21 cellular contexts compared by ENCODE assay signal in genomic region chr1:1343811-1344421, GRCh38. TPM values are rescaled to one million over a fixed set of nuclear protein-coding genes. Genes with fewer than 3 reads are reported as not detected.
DNase-seq lines count a peak whose midpoint lies in the region; ATAC-seq, FAIRE-seq and TF ChIP-seq lines count a peak whose summit lies in the region.
"Had no signal": no experiment of that assay in that cellular context is flagged by ENCODE, and none has a peak within 500 bp of the region (broad histone marks: within the 10 kb centered on the region; RNA-seq: fewer than 3 reads in every experiment).

No MANE protein-coding gene starts in this region.

- intact Hi-C loops in right lobe of liver (cut with DNase I) (no loop called here), stomach (cut with DNase I; ENCODE audit: low total_unique reads) (no loop called here), OCI-LY7 (cut with micrococcal nuclease; ENCODE audit: unreplicated experiment) (no loop called here)

- no peak for FAIRE-seq in astrocyte (lab: Jason Lieb, UNC)

- no peaks in the 10 kb centered on the region for H3K27me3 ChIP-seq in astrocyte (ENCODE audit: insufficient read depth, low read length)
- no peaks in the 10 kb centered on the region for H3K27me3 ChIP-seq in right lobe of liver
- no peaks in the 10 kb centered on the region for H3K27me3 ChIP-seq in stomach
- H3K27me3 ChIP-seq: body of pancreas, gastroesophageal sphincter, thyroid gland had no signal

- no TSS peak for BruUV-seq in OCI-LY7 (replicated peaks; lab: Mats Ljungman, UMichigan)

- H4K20me1 ChIP-seq in astrocyte (ENCODE audit: insufficient read depth, low read length) (peaks cover 81% of the 10 kb centered on the region), OCI-LY7 (ENCODE audit: insufficient read depth, low read length) (no peaks in the 10 kb centered on the region; the same call in 1 of the 2 replicates)

- CTCF ChIA-PET in OCI-LY7 (lab: Charles Lee; ENCODE audit: unreplicated experiment): no interaction called here

- no CpG with 5 or more reads among the region's 24 CpGs for WGBS in right lobe of liver (ENCODE audit: insufficient coverage, low coverage, low lambda C conversion rate, missing lambda C conversion rate)
- 52 to 78% (median 59%) methylated on average over 8 to 24 of the region's 24 CpGs for WGBS in stomach, 5 donors

- peaks cover 8% of the 10 kb centered on the region for H3K36me3 ChIP-seq in astrocyte (ENCODE audit: insufficient read depth, low read length)
- H3K36me3 ChIP-seq in right lobe of liver: peaks cover 0 to 9% (median under 1%) of the 10 kb centered on the region in 4 donors
- H3K36me3 ChIP-seq in stomach: peaks cover 23 to 37% (median 35%) of the 10 kb centered on the region in 4 donors
- H3K36me3 ChIP-seq in OCI-LY7 (ENCODE audit: insufficient read depth, low read length): peaks cover 10% of the 10 kb centered on the region

- H3K4me1 Mint-ChIP-seq in HFFc6 (ENCODE audit: low read depth) (peaks cover 29% of the 10 kb centered on the region), astrocyte (ENCODE audit: low read depth, unreplicated experiment) (peaks cover 12% of the 10 kb centered on the region)

- TF ChIP-seq CTCF in HFFc6 (IDR thresholded peaks at IDR 0.05): no peak
- TF ChIP-seq CTCF in astrocyte (IDR thresholded peaks at IDR 0.05; ENCODE audit: insufficient read depth, low read depth, low read length): no peak
- no peak for TF ChIP-seq CTCF in right lobe of liver (IDR thresholded peaks at IDR 0.05)
- no peak for TF ChIP-seq CTCF in stomach (IDR thresholded peaks at IDR 0.05)
- no peak for TF ChIP-seq CTCF in OCI-LY7 (conservative IDR thresholded peaks at IDR 0.05; ENCODE audit: low read length)

- peaks cover 79% of the 10 kb centered on the region for H3K79me2 ChIP-seq in astrocyte (ENCODE audit: insufficient read depth, low read length)
- H3K79me2 ChIP-seq in OCI-LY7 (ENCODE audit: insufficient read depth, low read depth, low read length): no peaks in the 10 kb centered on the region

- H3K9me3 Mint-ChIP-seq in HFFc6 (no peaks in the 10 kb centered on the region), astrocyte (ENCODE audit: unreplicated experiment) (no peaks in the 10 kb centered on the region)
- H3K9me3 Mint-ChIP-seq: neural crest cell; T-helper 2 cell treated with Interferon-gamma antibody and Interleukin-4, amounts not matched to agents 5 μg/mL and 100 μg/mL, for 36 hours had no signal

- no peaks in the 10 kb centered on the region for H3K9me3 ChIP-seq in astrocyte (ENCODE audit: insufficient read depth, low read depth, low read length)
- no peaks in the 10 kb centered on the region for H3K9me3 ChIP-seq in right lobe of liver
- H3K9me3 ChIP-seq in stomach: no peaks in the 10 kb centered on the region
- H3K9me3 ChIP-seq in OCI-LY7 (ENCODE audit: low read length): no peaks in the 10 kb centered on the region
- H3K9me3 ChIP-seq: body of pancreas, gastroesophageal sphincter, thyroid gland had no signal

- POLR2A ChIA-PET in OCI-LY7 (lab: Charles Lee): interaction anchor here (0.6 kb wide), 1 partner anchor 245 kb away, joined by 3 read pairs; no protein-coding TSS in a partner anchor

- no peak overlapping the region for H3K9ac ChIP-seq in astrocyte (ENCODE audit: low read length)

- no peaks in the 10 kb centered on the region for H3K9me2 ChIP-seq in OCI-LY7 (ENCODE audit: insufficient read depth, low read length)

- H2AFZ ChIP-seq in astrocyte (ENCODE audit: low read depth, low read length) (no peak overlapping the region), OCI-LY7 (ENCODE audit: low read length) (no peak overlapping the region)

- H3K4me2 ChIP-seq in astrocyte (ENCODE audit: low read length): no peak overlapping the region
- no peak overlapping the region for H3K4me2 ChIP-seq in OCI-LY7 (ENCODE audit: low read length)

- H3K4me3 ChIP-seq in astrocyte (ENCODE audit: insufficient read depth, low read depth, low read length) (no peak overlapping the region), right lobe of liver (peak overlapping the region in 2 of 3 donors; percentile 2 to 20), stomach (peak overlapping the region in 1 of 4 donors; percentile 72), OCI-LY7 (ENCODE audit: low read depth, low read length, poor library complexity, severe bottlenecking) (no peak overlapping the region)
- H3K4me3 ChIP-seq: body of pancreas, gastroesophageal sphincter, thyroid gland had no signal

- H3K27me3 Mint-ChIP-seq in HFFc6 (ENCODE audit: insufficient read depth) (peaks cover 7% of the 10 kb centered on the region), astrocyte (ENCODE audit: low read depth, unreplicated experiment) (no peaks in the 10 kb centered on the region)
- H3K27me3 Mint-ChIP-seq: activated naive CD8-positive, alpha-beta T cell treated with anti-CD3 and anti-CD28 coated beads for 36 hours had no signal

- H3K4me3 Mint-ChIP-seq in HFFc6 (no peak overlapping the region), astrocyte (ENCODE audit: unreplicated experiment) (no peak overlapping the region)
- H3K4me3 Mint-ChIP-seq: activated naive CD8-positive, alpha-beta T cell treated with anti-CD3 and anti-CD28 coated beads for 36 hours; activated T-cell treated with anti-CD3 and anti-CD28 coated beads, Interleukin-2, amount 50 U/mL, for 72 hours; T-helper 2 cell treated with Interferon-gamma antibody and Interleukin-4, amounts not matched to agents 5 μg/mL and 100 μg/mL, for 36 hours had no signal

- TF ChIP-seq EP300 in stomach (IDR thresholded peaks at IDR 0.05): no peak

- peak overlapping the region; percentile 19 for H3K27ac ChIP-seq in astrocyte (ENCODE audit: low read depth, low read length)
- peak overlapping the region in 2 of 3 donors; percentile 49 to 52 for H3K27ac ChIP-seq in right lobe of liver
- peak overlapping the region; percentile 71 to 92 (median 83) for H3K27ac ChIP-seq in stomach
- H3K27ac ChIP-seq in OCI-LY7 (ENCODE audit: low read depth, low read length, poor library complexity, severe bottlenecking): no peak overlapping the region
- H3K27ac ChIP-seq: body of pancreas, thyroid gland had no signal

- H3K4me1 ChIP-seq in astrocyte (ENCODE audit: insufficient read depth, low read length) (peaks cover 46% of the 10 kb centered on the region), right lobe of liver (peaks cover 0 to 47% (median 25%) of the 10 kb centered on the region in 4 donors), stomach (peaks cover 44 to 61% (median 57%) of the 10 kb centered on the region in 4 donors), OCI-LY7 (ENCODE audit: insufficient read depth, low read length, poor library complexity, severe bottlenecking) (peaks cover 10% of the 10 kb centered on the region)

- ATAC-seq in right lobe of liver (peak; percentile 52 to 75 (median 61)), GM21423 (IDR thresholded peaks at IDR 0.05; ENCODE audit: unreplicated experiment) (no peak)
- ATAC-seq: body of pancreas, gastroesophageal sphincter had no signal

- no peak for DNase-seq in HFFc6
- DNase-seq in astrocyte (ENCODE audit: low read depth): no peak
- DNase-seq in right lobe of liver: peak; percentile 68 to 91 (median 91)
- DNase-seq in stomach: peak; percentile 82
- no peak for DNase-seq in activated CD4-positive, alpha-beta T cell treated with anti-CD3 and anti-CD28 coated beads, Interleukin-2, amount 50 U/mL, for 4 hours
- no peak for DNase-seq in OCI-LY7 (ENCODE audit: low spot score)
- DNase-seq in activated naive CD4-positive, alpha-beta T cell treated with anti-CD3 and anti-CD28 coated beads, Interleukin-2, amount 50 U/mL, for 16 hours: no peak
- DNase-seq: activated CD8-positive, alpha-beta memory T cell treated with anti-CD3 and anti-CD28 coated beads for 24 hours; cortex of kidney; left cardiac atrium; NCI-H1417; NCI-H524 had no signal

- no peak for TF ChIP-seq POLR2A in right lobe of liver (IDR thresholded peaks at IDR 0.05)
- no peak for TF ChIP-seq POLR2A in stomach (IDR thresholded peaks at IDR 0.05)

- H3K36me3 Mint-ChIP-seq in HFFc6 (ENCODE audit: low read depth): peaks cover 11% of the 10 kb centered on the region
- no peaks in the 10 kb centered on the region for H3K36me3 Mint-ChIP-seq in astrocyte (ENCODE audit: low read depth, unreplicated experiment)

- peak overlapping the region; percentile 61 for H3K27ac Mint-ChIP-seq in HFFc6
- H3K27ac Mint-ChIP-seq in astrocyte (ENCODE audit: unreplicated experiment): no peak overlapping the region
- H3K27ac Mint-ChIP-seq: activated naive CD8-positive, alpha-beta T cell treated with anti-CD3 and anti-CD28 coated beads for 36 hours; activated T-cell treated with anti-CD3 and anti-CD28 coated beads, Interleukin-2, amount 50 U/mL, for 72 hours; T-helper 2 cell treated with Interferon-gamma antibody and Interleukin-4, amounts not matched to agents 5 μg/mL and 100 μg/mL, for 36 hours had no signal

RNA-seq across cellular contexts. Expression of gene DVL1, which starts 5.3 kb away (rescaled TPM):
- 10 to 100 TPM; 73.8 to 96.6 (median 74.5) TPM for total RNA-seq in HFFc6 (2021; fragmentation: NEBNext Ultra II Directional; extraction: Animal tissue kit (Norgen Biotek cat#: 25700))
- total RNA-seq in astrocyte: 54.0 and 55.0 TPM in 2 replicates
- total RNA-seq in right lobe of liver: 10 to 100 TPM; 32.7 to 54.6 (median 41.2) TPM
- 100 to 1,000 TPM in 3 of 5 donors, 10 to 100 TPM in 2; 41.3 to 229 (median 143) TPM for total RNA-seq in stomach
- polyA plus RNA-seq in stomach: 10 to 100 TPM; 47.4 to 80.4 (median 64.0) TPM
- 41.7 and 47.1 TPM in 2 replicates for total RNA-seq in OCI-LY7 (2014; rRNA removed; shearing (Covaris generic))
- total RNA-seq in OCI-LY7 (2022): 27.8 and 30.7 TPM in 2 replicates

RNA-seq across cellular contexts. Expression of gene TAS1R3, which starts 12.8 kb away (rescaled TPM):
- under 1 TPM; 0.07 to 0.20 (median 0.13) TPM for total RNA-seq in HFFc6 (2021; fragmentation: NEBNext Ultra II Directional; extraction: Animal tissue kit (Norgen Biotek cat#: 25700))
- 0.41 and 0.50 TPM in 2 replicates for total RNA-seq in astrocyte
- total RNA-seq in right lobe of liver: 1 to 10 TPM in 2 of 6 experiments, under 1 TPM in 4; 0.10 to 2.7 (median 0.33) TPM
- total RNA-seq in stomach: 10 to 100 TPM in 1 of 5 donors, under 1 TPM in 2, not detected in 2; 0.37 to 11.7 (median 0.43) TPM
- under 1 TPM in 2 of 3 donors, not detected in 1; 0.10 to 0.31 TPM for polyA plus RNA-seq in stomach
- total RNA-seq in OCI-LY7 (2014; rRNA removed; shearing (Covaris generic)): 0.41 and 1.1 TPM in 2 replicates
- 0.99 and 1.2 TPM in 2 replicates for total RNA-seq in OCI-LY7 (2022)
- total RNA-seq: SK-MEL-5 had no signal

RNA-seq across cellular contexts. Expression of gene MXRA8, which starts 14.4 kb away (rescaled TPM):
- 100 to 1,000 TPM; 438 to 570 (median 524) TPM for total RNA-seq in HFFc6 (2021; fragmentation: NEBNext Ultra II Directional; extraction: Animal tissue kit (Norgen Biotek cat#: 25700))
- 112 and 139 TPM in 2 replicates for total RNA-seq in astrocyte
- total RNA-seq in right lobe of liver: 10 to 100 TPM in 2 of 6 experiments, 1 to 10 TPM in 4; 2.2 to 11.9 (median 3.3) TPM
- total RNA-seq in stomach: 100 to 1,000 TPM in 2 of 5 donors, 10 to 100 TPM in 3; 28.8 to 203 (median 65.6) TPM
- polyA plus RNA-seq in stomach: 10 to 100 TPM; 23.3 to 33.8 (median 23.6) TPM
- total RNA-seq in OCI-LY7 (2014; rRNA removed; shearing (Covaris generic)): not detected in 2 replicates
- not detected in 2 replicates for total RNA-seq in OCI-LY7 (2022)
- total RNA-seq: SK-MEL-5 had no signal

RNA-seq across cellular contexts. Expression of gene CPTP, which starts 19.3 kb away (rescaled TPM):
- total RNA-seq in HFFc6 (2021; fragmentation: NEBNext Ultra II Directional; extraction: Animal tissue kit (Norgen Biotek cat#: 25700)): 10 to 100 TPM; 24.6 to 31.5 (median 26.6) TPM
- 25.6 and 28.5 TPM in 2 replicates for total RNA-seq in astrocyte
- total RNA-seq in right lobe of liver: 10 to 100 TPM; 26.9 to 57.7 (median 33.1) TPM
- 100 to 1,000 TPM in 1 of 5 donors, 10 to 100 TPM in 2, 1 to 10 TPM in 2; 6.6 to 226 (median 12.3) TPM for total RNA-seq in stomach
- 10 to 100 TPM; 17.3 to 49.1 (median 28.4) TPM for polyA plus RNA-seq in stomach
- 16.6 and 18.5 TPM in 2 replicates for total RNA-seq in OCI-LY7 (2014; rRNA removed; shearing (Covaris generic))
- 20.3 and 20.6 TPM in 2 replicates for total RNA-seq in OCI-LY7 (2022)

RNA-seq across cellular contexts. Expression of gene INTS11, which starts 19.5 kb away (rescaled TPM):
- total RNA-seq in HFFc6 (2021; fragmentation: NEBNext Ultra II Directional; extraction: Animal tissue kit (Norgen Biotek cat#: 25700)): 10 to 100 TPM; 65.6 to 78.3 (median 69.8) TPM
- total RNA-seq in astrocyte (75.9 and 84.8 TPM in 2 replicates), right lobe of liver (10 to 100 TPM; 35.1 to 52.4 (median 43.5) TPM), stomach (100 to 1,000 TPM in 4 of 5 donors, 10 to 100 TPM in 1; 59.5 to 520 (median 192) TPM), OCI-LY7 (2022) (146 and 162 TPM in 2 replicates)
- polyA plus RNA-seq in stomach: 100 to 1,000 TPM; 113 to 151 (median 134) TPM
- total RNA-seq in OCI-LY7 (2014; rRNA removed; shearing (Covaris generic)): 128 and 142 TPM in 2 replicates

Comparison
In these comparisons a context has a peak if more than half of its experiments do, and no peak if none do; other contexts are left out.
1. DNase-seq: peak in right lobe of liver (3 of 3) and stomach (single experiment); none in HFFc6 (single experiment), astrocyte (single experiment), activated CD4-positive, alpha-beta T cell treated with anti-CD3 and anti-CD28 coated beads, Interleukin-2, amount 50 U/mL, for 4 hours (0 of 2), OCI-LY7 (single experiment) and activated naive CD4-positive, alpha-beta T cell treated with anti-CD3 and anti-CD28 coated beads, Interleukin-2, amount 50 U/mL, for 16 hours (single experiment).
2. H3K4me3 ChIP-seq: peak in right lobe of liver (2 of 3); none in astrocyte (single experiment) and OCI-LY7 (single experiment).